In the genomic region with DNA sequence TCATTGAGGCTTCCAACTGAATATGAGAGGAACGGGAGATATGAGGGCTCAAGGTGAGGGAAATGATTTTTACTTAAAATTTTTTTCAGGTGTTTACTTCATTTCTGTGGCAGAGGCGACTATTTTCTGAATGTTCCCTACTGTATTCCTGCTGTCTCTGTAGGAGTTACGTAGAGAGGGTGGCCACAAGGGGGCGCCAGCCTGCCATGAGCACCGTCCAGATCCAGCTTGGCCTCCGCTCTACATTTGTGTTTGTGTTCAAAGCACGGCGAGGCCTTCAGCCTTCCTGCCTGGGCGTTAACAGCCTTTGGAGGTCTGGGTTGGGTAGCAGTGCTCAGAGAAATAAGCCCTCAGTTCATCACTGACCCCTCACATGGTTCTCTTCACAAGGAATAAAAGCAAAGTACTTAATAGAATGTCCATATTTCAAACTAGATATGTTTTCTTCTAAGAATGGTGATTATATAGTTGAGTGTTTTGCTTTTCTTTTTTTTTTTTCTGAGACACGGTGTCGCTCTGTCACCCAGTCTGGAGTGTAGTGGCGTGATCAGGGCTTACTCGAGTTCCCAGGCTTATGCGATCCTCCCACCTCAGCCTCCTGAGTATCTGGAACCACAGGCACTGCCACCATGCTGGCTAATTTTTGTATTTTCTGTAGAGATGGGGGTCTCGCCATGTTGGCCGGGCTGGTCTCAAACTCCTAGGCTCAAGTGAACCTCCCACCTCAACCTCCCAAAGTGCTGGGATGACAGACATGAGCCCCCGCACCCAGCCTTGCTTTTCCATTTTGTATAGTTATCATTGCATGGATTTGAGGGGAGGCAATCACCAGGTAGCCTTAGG, we compare ENCODE assay signal across 8 cellular contexts. TPM values are rescaled to one million over a fixed set of nuclear protein-coding genes. Genes with fewer than 3 reads are reported as not detected.
A peak's percentile ranks its signal among the peaks of the same experiment; 100 is the strongest.
DNase-seq lines count a peak whose midpoint lies in the region; ATAC-seq and TF ChIP-seq lines count a peak whose summit lies in the region.

No MANE protein-coding gene starts in this region.

- H3K9me3 Mint-ChIP-seq in neural crest cell, result no peaks in the 10 kb centered on the region
- H3K9me3 Mint-ChIP-seq in stimulated activated naive CD8-positive, alpha-beta T cell treated with anti-CD3 and anti-CD28 coated beads, Interleukin-15, Interleukin-2, amounts not matched to agents 100 ng/mL and 50 ng/mL, for 24 hours, result no peaks in the 10 kb centered on the region

- DNase-seq in DMS79 treated with DMSO at 0.1 percent for 48 hours (lab: John Stamatoyannopoulos, UW), result peak; percentile 94
- peak; percentile 95 for DNase-seq in Karpas-422
- DNase-seq in Panc1 (ENCODE audit: low read depth, low spot score), result no peak
- DNase-seq in activated T-helper 1 cell treated with anti-CD3 and anti-CD28 coated beads, Interleukin-2, amount 50 U/mL, for 16 hours (ENCODE audit: low read depth in 1 of 2, low spot score in 1 of 2), result peak; percentile 58 to 62
- peak; percentile 89 for DNase-seq in fibroblast of pulmonary artery (ENCODE audit: low read depth)
- peak; percentile 89 for DNase-seq in neural crest cell (ENCODE audit: low read depth, low spot score)

- H3K27me3 Mint-ChIP-seq in neural crest cell (ENCODE audit: low read depth), result no peaks in the 10 kb centered on the region
- no peaks in the 10 kb centered on the region for H3K27me3 Mint-ChIP-seq in stimulated activated naive CD8-positive, alpha-beta T cell treated with anti-CD3 and anti-CD28 coated beads, Interleukin-15, Interleukin-2, amounts not matched to agents 100 ng/mL and 50 ng/mL, for 24 hours

- H3K27ac ChIP-seq in Karpas-422 (ENCODE audit: low read length), result no peak overlapping the region
- no peak overlapping the region for H3K27ac ChIP-seq in Panc1 (ENCODE audit: low read length)

- H3K9me3 ChIP-seq in Karpas-422 (ENCODE audit: low read length) (no peaks in the 10 kb centered on the region), Panc1 (ENCODE audit: control insufficient read depth, insufficient read depth, low read depth, low read length) (no peaks in the 10 kb centered on the region)

- no peaks in the 10 kb centered on the region for H3K9me2 ChIP-seq in Karpas-422 (replicated peaks; ENCODE audit: insufficient read depth, low read length)

- TF ChIP-seq CTCF in Panc1 (IDR thresholded peaks at IDR 0.05) (peak; percentile 93), fibroblast of pulmonary artery (IDR thresholded peaks at IDR 0.05; ENCODE audit: low read length, missing control alignments) (peak; percentile 97), neural crest cell (conservative IDR thresholded peaks at IDR 0.05) (peak; percentile 98)

- peaks cover 54% of the 10 kb centered on the region for H3K36me3 ChIP-seq in Karpas-422 (ENCODE audit: insufficient read depth, low read length)
- H3K36me3 ChIP-seq in Panc1 (ENCODE audit: control insufficient read depth, insufficient read depth, low read length), result peaks cover 8% of the 10 kb centered on the region

- H2AFZ ChIP-seq in Karpas-422 (ENCODE audit: low read length), result no peak overlapping the region

- no peak overlapping the region for H3K4me3 Mint-ChIP-seq in neural crest cell
- H3K4me3 Mint-ChIP-seq in stimulated activated naive CD8-positive, alpha-beta T cell treated with anti-CD3 and anti-CD28 coated beads, Interleukin-15, Interleukin-2, amounts not matched to agents 100 ng/mL and 50 ng/mL, for 24 hours, result no peak overlapping the region

- no peak overlapping the region for H3K27ac Mint-ChIP-seq in neural crest cell (ENCODE audit: unreplicated experiment)
- peak overlapping the region; percentile 4 for H3K27ac Mint-ChIP-seq in stimulated activated naive CD8-positive, alpha-beta T cell treated with anti-CD3 and anti-CD28 coated beads, Interleukin-15, Interleukin-2, amounts not matched to agents 100 ng/mL and 50 ng/mL, for 24 hours

- H3K79me2 ChIP-seq in Karpas-422 (ENCODE audit: low read length), result peaks cover 24% of the 10 kb centered on the region

- no peaks in the 10 kb centered on the region for H4K20me1 ChIP-seq in Karpas-422 (ENCODE audit: insufficient read depth, low read depth, low read length)

- in situ Hi-C loops in Panc1 (cut with HindIII; ENCODE audit: low pct_unique_long_range_greater_than_20kb, low sequenced_read_pairs), result no loop called here

- POLR2A ChIA-PET in Panc1 (lab: Charles Lee), result no interaction called here

- H3K4me1 ChIP-seq in Karpas-422 (ENCODE audit: low read length) (peaks cover 3% of the 10 kb centered on the region; the same call in 1 of the 2 replicates), Panc1 (ENCODE audit: control insufficient read depth, insufficient read depth, low read length) (no peaks in the 10 kb centered on the region)

- H3K36me3 Mint-ChIP-seq in neural crest cell (ENCODE audit: low read depth), result peaks cover 20% of the 10 kb centered on the region
- H3K36me3 Mint-ChIP-seq in stimulated activated naive CD8-positive, alpha-beta T cell treated with anti-CD3 and anti-CD28 coated beads, Interleukin-15, Interleukin-2, amounts not matched to agents 100 ng/mL and 50 ng/mL, for 24 hours (ENCODE audit: low read depth), result peaks cover 64% of the 10 kb centered on the region

- CTCF ChIA-PET in Panc1 (lab: Charles Lee), result interaction anchor here (0.6 kb wide), 1 partner anchor 107 kb away, joined by 5 read pairs; no protein-coding TSS in a partner anchor

- H3K4me1 Mint-ChIP-seq in neural crest cell, result peaks cover 9% of the 10 kb centered on the region
- H3K4me1 Mint-ChIP-seq in stimulated activated naive CD8-positive, alpha-beta T cell treated with anti-CD3 and anti-CD28 coated beads, Interleukin-15, Interleukin-2, amounts not matched to agents 100 ng/mL and 50 ng/mL, for 24 hours (ENCODE audit: low read depth), result peaks cover 8% of the 10 kb centered on the region

- intact Hi-C loops in Panc1 (cut with micrococcal nuclease; ENCODE audit: unreplicated experiment), result no loop called here

- ATAC-seq in Panc1 (peak; percentile 93), GM19324 (IDR thresholded peaks at IDR 0.05; ENCODE audit: low FRiP score, unreplicated experiment) (no peak)

- H3K4me3 ChIP-seq in Karpas-422 (ENCODE audit: low read length), result no peak overlapping the region
- no peak overlapping the region for H3K4me3 ChIP-seq in Panc1 (ENCODE audit: low read depth in 2 of 2, low read length in 2 of 2)
- no peak overlapping the region for H3K4me3 ChIP-seq in fibroblast of pulmonary artery (replicated peaks; ENCODE audit: low read depth, low read length)

- no peak overlapping the region for H3K9ac ChIP-seq in Karpas-422 (ENCODE audit: low read length)

- no peak overlapping the region for H3K4me2 ChIP-seq in Karpas-422 (ENCODE audit: low read depth, low read length, poor library complexity, severe bottlenecking)

- H3K27me3 ChIP-seq in Karpas-422 (ENCODE audit: low read length) (no peaks in the 10 kb centered on the region), Panc1 (ENCODE audit: control insufficient read depth, insufficient read depth, low read length) (no peaks in the 10 kb centered on the region)

- BruUV-seq in Panc1 (replicated peaks; lab: Mats Ljungman, UMichigan), result no TSS peak

RNA-seq across cellular contexts. Expression of a gene that starts 22.3 kb away (rescaled TPM):
- total RNA-seq in Karpas-422 (2014; rRNA removed; shearing (Covaris generic); ENCODE audit: low replicate concordance), result 30.4 and 55.2 TPM in 2 replicates
- total RNA-seq in Panc1 (2021; ENCODE audit: unreplicated experiment), result 436 TPM
- polyA plus RNA-seq in Panc1 (2012; ENCODE audit: insufficient read length), result 1,631 TPM
- total RNA-seq in neural crest cell, result 961 and 996 TPM in 2 replicates

RNA-seq across cellular contexts. Expression of a gene that starts 28.6 kb away (rescaled TPM):
- total RNA-seq in Karpas-422 (2014; rRNA removed; shearing (Covaris generic); ENCODE audit: low replicate concordance), result 8.0 and 30.8 TPM in 2 replicates
- total RNA-seq in Panc1 (2021; ENCODE audit: unreplicated experiment), result 22.9 TPM
- polyA plus RNA-seq in Panc1 (2012; ENCODE audit: insufficient read length), result 23.8 TPM
- total RNA-seq in neural crest cell, result 10.9 and 12.5 TPM in 2 replicates
